Comparison of ENCODE assay signal across 8 cellular contexts in genomic region chr17:42457107-42457787, GRCh38. TPM values are rescaled to one million over a fixed set of nuclear protein-coding genes. Genes with fewer than 3 reads are reported as not detected.
A peak's percentile ranks its signal among the peaks of the same experiment; 100 is the strongest.
DNase-seq lines count a peak whose midpoint lies in the region; ATAC-seq, FAIRE-seq and TF ChIP-seq lines count a peak whose summit lies in the region.

No MANE protein-coding gene starts in this region.

- no TSS peak for BruUV-seq in PC-9 (replicated peaks; lab: Mats Ljungman, UMichigan)

- H3K9me3 ChIP-seq in PC-9 (ENCODE audit: insufficient read depth, low read depth) (no peaks in the 10 kb centered on the region), gastrocnemius medialis (no peaks in the 10 kb centered on the region)

- peak overlapping the region; percentile 86 for H3K4me2 ChIP-seq in PC-9

- ATAC-seq in gastrocnemius medialis = no peak
- no peak for ATAC-seq in omental fat pad (ENCODE audit: low FRiP score)

- H3K27ac ChIP-seq in PC-9 (peak overlapping the region; percentile 78), epithelial cell of prostate (peak overlapping the region; percentile 69), gastrocnemius medialis (peak overlapping the region; percentile 97 to 98 (median 98))

- H3K36me3 ChIP-seq in PC-9 (ENCODE audit: low read depth) = peaks cover 4% of the 10 kb centered on the region; the same call in 1 of the 2 replicates
- peaks cover 0 to 10% of the 10 kb centered on the region in 2 donors for H3K36me3 ChIP-seq in gastrocnemius medialis

- intact Hi-C loops in PC-9 (cut with micrococcal nuclease; ENCODE audit: unreplicated experiment) (loop anchor here (5.0 kb wide), 1 partner anchor 60 kb away; no protein-coding TSS in a partner anchor), gastrocnemius medialis (cut with DNase I; ENCODE audit: low total_unique reads) (loop anchor here (5.0 kb wide), 2 partner anchors 50 to 145 kb away; no protein-coding TSS in a partner anchor)

- POLR2A ChIA-PET in PC-9 (lab: Charles Lee; ENCODE audit: unreplicated experiment) = no interaction called here

- TF ChIP-seq CTCF in PC-9 (conservative IDR thresholded peaks at IDR 0.05) (no peak), gastrocnemius medialis (IDR thresholded peaks at IDR 0.05 in 4 of 5, conservative IDR thresholded peaks at IDR 0.05 in 1 of 5) (no peak), omental fat pad (IDR thresholded peaks at IDR 0.05) (no peak)

- H3K4me1 ChIP-seq in PC-9 (replicated peaks; ENCODE audit: insufficient read depth) (peaks cover 41% of the 10 kb centered on the region), gastrocnemius medialis (peaks cover 23 to 30% of the 10 kb centered on the region in 2 donors)

- DNase-seq in GM12891 (ENCODE audit: insufficient read length, low spot score) (no peak), PC-9 (peak in 1 of 2 experiments; percentile 80), epithelial cell of prostate (ENCODE audit: low read depth, low spot score) (no peak), gastrocnemius medialis (no peak), NCI-H510A (lab: John Stamatoyannopoulos, UW) (no peak), omental fat pad (ENCODE audit: low spot score) (no peak), T1000 (lab: John Stamatoyannopoulos, UW) (no peak), NCI-H1417 treated with DMSO at 0.1 percent for 48 hours (lab: John Stamatoyannopoulos, UW) (no peak)

- no peak overlapping the region for H2AFZ ChIP-seq in PC-9

- peaks cover 48% of the 10 kb centered on the region for H3F3A ChIP-seq in PC-9 (ENCODE audit: insufficient read depth, low read depth)

- peaks cover 34% of the 10 kb centered on the region for H3K79me2 ChIP-seq in PC-9 (ENCODE audit: low read depth)

- peak; percentile 28 for FAIRE-seq in GM12891 (lab: Jason Lieb, UNC)

- H3K4me3 ChIP-seq in PC-9 (peak overlapping the region; percentile 24; the same call in 1 of the 2 replicates), gastrocnemius medialis (no peak overlapping the region)

- H3K27me3 ChIP-seq in PC-9 (ENCODE audit: insufficient read depth, low read depth) (no peaks in the 10 kb centered on the region), gastrocnemius medialis (no peaks in the 10 kb centered on the region)

- CTCF ChIA-PET in PC-9 (lab: Charles Lee) = no interaction called here

- in situ Hi-C loops in gastrocnemius medialis (cut with MboI; ENCODE audit: low sequenced_read_pairs in 4 of 4) = no loop called here

- no peaks in the 10 kb centered on the region for H3K9me2 ChIP-seq in PC-9 (ENCODE audit: insufficient read depth)

- H4K20me1 ChIP-seq in PC-9 (ENCODE audit: insufficient read depth) = 0 out of 2 replicates have a peak, but pooled peaks cover 8% of the 10 kb centered on the region

- TF ChIP-seq POLR2A in GM12891 (IDR thresholded peaks at IDR 0.05; ENCODE audit: low read depth, low read length) = no peak
- TF ChIP-seq POLR2A in gastrocnemius medialis (IDR thresholded peaks at IDR 0.05) = no peak

TF ChIP-seq in GM12891, 5 proteins besides CTCF, POLR2A, EP300 and RAD21:
- TF ChIP-seq POLR2AphosphoS5 (IDR thresholded peaks at IDR 0.05; ENCODE audit: low read depth, low read length) = no peak
- peak; percentile 90 for TF ChIP-seq SPI1 (IDR thresholded peaks at IDR 0.05; ENCODE audit: low read depth, low read length)
- TF ChIP-seq PAX5 (IDR thresholded peaks at IDR 0.05; ENCODE audit: insufficient read depth, low read length, severe bottlenecking) = no peak
- no peak for TF ChIP-seq TAF1 (IDR thresholded peaks at IDR 0.05; ENCODE audit: low read depth, low read length)
- no peak for TF ChIP-seq POU2F2 (IDR thresholded peaks at IDR 0.05; ENCODE audit: low read depth, low read length)

RNA-seq across cellular contexts. Expression of gene ATP6V0A1, which starts 1.4 kb away (rescaled TPM):
- 27.1 TPM for polyA plus RNA-seq in GM12891 (2012; ENCODE audit: low read depth, missing spikeins)
- total RNA-seq in PC-9 (2021) = 39.4 and 55.1 TPM in 2 replicates
- total RNA-seq in gastrocnemius medialis = 100 to 1,000 TPM in 2 of 4 donors, 10 to 100 TPM in 2; 65.3 to 138 (median 95.3) TPM
- total RNA-seq in omental fat pad = 100 to 1,000 TPM in 1 of 4 donors, 10 to 100 TPM in 3; 76.7 to 106 (median 89.2) TPM

RNA-seq across cellular contexts. Expression of gene CAVIN1, which starts 34.2 kb away (rescaled TPM):
- 2.0 TPM for polyA plus RNA-seq in GM12891 (2012; ENCODE audit: low read depth, missing spikeins)
- 154 and 170 TPM in 2 replicates for total RNA-seq in PC-9 (2021)
- 100 to 1,000 TPM in 3 of 4 donors, 10 to 100 TPM in 1; 64.9 to 137 (median 125) TPM for total RNA-seq in gastrocnemius medialis
- 100 to 1,000 TPM; 479 to 598 (median 526) TPM for total RNA-seq in omental fat pad
